ENCODE assay signal across 1 cellular context in the genomic region with DNA sequence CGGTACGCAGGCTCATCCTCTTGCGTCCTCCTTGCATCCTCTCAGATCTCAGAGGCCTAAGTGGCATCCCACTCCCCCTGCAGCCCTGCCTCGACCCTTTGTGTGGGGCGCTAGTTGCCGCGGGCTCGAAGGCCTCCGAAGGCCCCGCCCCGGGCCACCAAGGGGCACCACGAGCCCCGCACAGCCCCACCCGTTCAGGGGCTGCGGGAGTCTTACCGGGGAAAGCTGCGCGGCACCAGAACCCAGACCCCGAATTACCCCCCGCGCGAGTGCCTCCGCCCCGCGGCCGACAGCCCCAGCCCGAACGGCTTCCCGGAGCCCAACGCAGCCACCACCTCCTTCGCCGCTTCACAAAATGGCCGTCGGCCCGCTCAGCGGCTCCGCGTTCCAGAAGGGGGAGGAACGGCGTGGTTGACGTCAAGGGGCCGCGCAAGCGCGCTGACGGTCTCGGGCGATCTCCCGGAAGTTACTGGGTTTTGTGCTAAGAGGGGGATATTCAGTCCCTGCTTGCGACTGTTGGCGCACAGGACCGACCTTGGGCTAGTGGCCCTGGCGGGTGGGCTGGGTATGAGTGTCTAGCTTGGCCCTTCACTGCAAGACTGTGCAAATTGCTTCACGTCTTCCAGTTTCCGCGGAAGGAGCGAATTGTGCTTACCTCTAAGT.
TF ChIP-seq lines count a peak whose summit lies in the region.

A gene (minus strand): TSS at position 357 of the 663 bp plus-strand sequence. CDS start 31,977 bp downstream, outside the sequence.
A gene with protein sequence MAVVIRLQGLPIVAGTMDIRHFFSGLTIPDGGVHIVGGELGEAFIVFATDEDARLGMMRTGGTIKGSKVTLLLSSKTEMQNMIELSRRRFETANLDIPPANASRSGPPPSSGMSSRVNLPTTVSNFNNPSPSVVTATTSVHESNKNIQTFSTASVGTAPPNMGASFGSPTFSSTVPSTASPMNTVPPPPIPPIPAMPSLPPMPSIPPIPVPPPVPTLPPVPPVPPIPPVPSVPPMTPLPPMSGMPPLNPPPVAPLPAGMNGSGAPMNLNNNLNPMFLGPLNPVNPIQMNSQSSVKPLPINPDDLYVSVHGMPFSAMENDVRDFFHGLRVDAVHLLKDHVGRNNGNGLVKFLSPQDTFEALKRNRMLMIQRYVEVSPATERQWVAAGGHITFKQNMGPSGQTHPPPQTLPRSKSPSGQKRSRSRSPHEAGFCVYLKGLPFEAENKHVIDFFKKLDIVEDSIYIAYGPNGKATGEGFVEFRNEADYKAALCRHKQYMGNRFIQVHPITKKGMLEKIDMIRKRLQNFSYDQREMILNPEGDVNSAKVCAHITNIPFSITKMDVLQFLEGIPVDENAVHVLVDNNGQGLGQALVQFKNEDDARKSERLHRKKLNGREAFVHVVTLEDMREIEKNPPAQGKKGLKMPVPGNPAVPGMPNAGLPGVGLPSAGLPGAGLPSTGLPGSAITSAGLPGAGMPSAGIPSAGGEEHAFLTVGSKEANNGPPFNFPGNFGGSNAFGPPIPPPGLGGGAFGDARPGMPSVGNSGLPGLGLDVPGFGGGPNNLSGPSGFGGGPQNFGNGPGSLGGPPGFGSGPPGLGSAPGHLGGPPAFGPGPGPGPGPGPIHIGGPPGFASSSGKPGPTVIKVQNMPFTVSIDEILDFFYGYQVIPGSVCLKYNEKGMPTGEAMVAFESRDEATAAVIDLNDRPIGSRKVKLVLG (minus strand): TSS at position 357 of the 663 bp plus-strand sequence. CDS start 9,578 bp downstream, outside the sequence.

TF ChIP-seq in K562, 482 proteins besides CTCF, POLR2A, EP300 and RAD21 (continued from another document and continues in another):
- TF ChIP-seq FOSL1 (tag; conservative IDR thresholded peaks at IDR 0.05) (0 out of 2 replicates have a peak, but pooled peaks have one; percentile 28), TARDBP (IDR thresholded peaks at IDR 0.05) (no peak), NCOA2 (IDR thresholded peaks at IDR 0.05; ENCODE audit: partially characterized antibody in 2 of 2) (no peak), LARP7 (IDR thresholded peaks at IDR 0.05) (no peak), CHD1 (IDR thresholded peaks at IDR 0.05; ENCODE audit: low read length) (peak; percentile 14), ETV5 (CRISPR knock-in tag; IDR thresholded peaks at IDR 0.05; ENCODE audit: low read depth) (peak; percentile 30), RBM22 (IDR thresholded peaks at IDR 0.05; ENCODE audit: low read depth, low read length, poor library complexity, severe bottlenecking) (peak; percentile 85), CTBP1 (IDR thresholded peaks at IDR 0.05; ENCODE audit: borderline replicate concordance) (no peak; the same call in 1 of the 2 replicates), LCOR (CRISPR knock-in tag; IDR thresholded peaks at IDR 0.05) (peak; percentile 79), HIVEP1 (CRISPR knock-in tag; IDR thresholded peaks at IDR 0.05) (no peak), ZZZ3 (IDR thresholded peaks at IDR 0.05) (no peak), HEY1 (CRISPR knock-in tag; IDR thresholded peaks at IDR 0.05; ENCODE audit: borderline replicate concordance) (no peak)
- TF ChIP-seq, protein P1, sequence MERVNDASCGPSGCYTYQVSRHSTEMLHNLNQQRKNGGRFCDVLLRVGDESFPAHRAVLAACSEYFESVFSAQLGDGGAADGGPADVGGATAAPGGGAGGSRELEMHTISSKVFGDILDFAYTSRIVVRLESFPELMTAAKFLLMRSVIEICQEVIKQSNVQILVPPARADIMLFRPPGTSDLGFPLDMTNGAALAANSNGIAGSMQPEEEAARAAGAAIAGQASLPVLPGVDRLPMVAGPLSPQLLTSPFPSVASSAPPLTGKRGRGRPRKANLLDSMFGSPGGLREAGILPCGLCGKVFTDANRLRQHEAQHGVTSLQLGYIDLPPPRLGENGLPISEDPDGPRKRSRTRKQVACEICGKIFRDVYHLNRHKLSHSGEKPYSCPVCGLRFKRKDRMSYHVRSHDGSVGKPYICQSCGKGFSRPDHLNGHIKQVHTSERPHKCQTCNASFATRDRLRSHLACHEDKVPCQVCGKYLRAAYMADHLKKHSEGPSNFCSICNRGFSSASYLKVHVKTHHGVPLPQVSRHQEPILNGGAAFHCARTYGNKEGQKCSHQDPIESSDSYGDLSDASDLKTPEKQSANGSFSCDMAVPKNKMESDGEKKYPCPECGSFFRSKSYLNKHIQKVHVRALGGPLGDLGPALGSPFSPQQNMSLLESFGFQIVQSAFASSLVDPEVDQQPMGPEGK (CRISPR knock-in tag; IDR thresholded peaks at IDR 0.05; ENCODE audit: borderline replicate concordance): no peak; the same call in 1 of the 2 replicates
- TF ChIP-seq, protein P2, sequence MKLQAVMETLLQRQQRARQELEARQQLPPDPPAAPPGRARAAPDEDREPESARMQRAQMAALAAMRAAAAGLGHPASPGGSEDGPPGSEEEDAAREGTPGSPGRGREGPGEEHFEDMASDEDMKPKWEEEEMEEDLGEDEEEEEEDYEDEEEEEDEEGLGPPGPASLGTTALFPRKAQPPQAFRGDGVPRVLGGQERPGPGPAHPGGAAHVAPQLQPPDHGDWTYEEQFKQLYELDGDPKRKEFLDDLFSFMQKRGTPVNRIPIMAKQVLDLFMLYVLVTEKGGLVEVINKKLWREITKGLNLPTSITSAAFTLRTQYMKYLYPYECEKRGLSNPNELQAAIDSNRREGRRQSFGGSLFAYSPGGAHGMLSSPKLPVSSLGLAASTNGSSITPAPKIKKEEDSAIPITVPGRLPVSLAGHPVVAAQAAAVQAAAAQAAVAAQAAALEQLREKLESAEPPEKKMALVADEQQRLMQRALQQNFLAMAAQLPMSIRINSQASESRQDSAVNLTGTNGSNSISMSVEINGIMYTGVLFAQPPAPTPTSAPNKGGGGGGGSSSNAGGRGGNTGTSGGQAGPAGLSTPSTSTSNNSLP (IDR thresholded peaks at IDR 0.05; ENCODE audit: borderline replicate concordance, low read depth, low read length): no peak
- TF ChIP-seq, protein P3, sequence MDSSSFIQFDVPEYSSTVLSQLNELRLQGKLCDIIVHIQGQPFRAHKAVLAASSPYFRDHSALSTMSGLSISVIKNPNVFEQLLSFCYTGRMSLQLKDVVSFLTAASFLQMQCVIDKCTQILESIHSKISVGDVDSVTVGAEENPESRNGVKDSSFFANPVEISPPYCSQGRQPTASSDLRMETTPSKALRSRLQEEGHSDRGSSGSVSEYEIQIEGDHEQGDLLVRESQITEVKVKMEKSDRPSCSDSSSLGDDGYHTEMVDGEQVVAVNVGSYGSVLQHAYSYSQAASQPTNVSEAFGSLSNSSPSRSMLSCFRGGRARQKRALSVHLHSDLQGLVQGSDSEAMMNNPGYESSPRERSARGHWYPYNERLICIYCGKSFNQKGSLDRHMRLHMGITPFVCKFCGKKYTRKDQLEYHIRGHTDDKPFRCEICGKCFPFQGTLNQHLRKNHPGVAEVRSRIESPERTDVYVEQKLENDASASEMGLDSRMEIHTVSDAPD (CRISPR knock-in tag; IDR thresholded peaks at IDR 0.05): no peak
- TF ChIP-seq, protein P4, sequence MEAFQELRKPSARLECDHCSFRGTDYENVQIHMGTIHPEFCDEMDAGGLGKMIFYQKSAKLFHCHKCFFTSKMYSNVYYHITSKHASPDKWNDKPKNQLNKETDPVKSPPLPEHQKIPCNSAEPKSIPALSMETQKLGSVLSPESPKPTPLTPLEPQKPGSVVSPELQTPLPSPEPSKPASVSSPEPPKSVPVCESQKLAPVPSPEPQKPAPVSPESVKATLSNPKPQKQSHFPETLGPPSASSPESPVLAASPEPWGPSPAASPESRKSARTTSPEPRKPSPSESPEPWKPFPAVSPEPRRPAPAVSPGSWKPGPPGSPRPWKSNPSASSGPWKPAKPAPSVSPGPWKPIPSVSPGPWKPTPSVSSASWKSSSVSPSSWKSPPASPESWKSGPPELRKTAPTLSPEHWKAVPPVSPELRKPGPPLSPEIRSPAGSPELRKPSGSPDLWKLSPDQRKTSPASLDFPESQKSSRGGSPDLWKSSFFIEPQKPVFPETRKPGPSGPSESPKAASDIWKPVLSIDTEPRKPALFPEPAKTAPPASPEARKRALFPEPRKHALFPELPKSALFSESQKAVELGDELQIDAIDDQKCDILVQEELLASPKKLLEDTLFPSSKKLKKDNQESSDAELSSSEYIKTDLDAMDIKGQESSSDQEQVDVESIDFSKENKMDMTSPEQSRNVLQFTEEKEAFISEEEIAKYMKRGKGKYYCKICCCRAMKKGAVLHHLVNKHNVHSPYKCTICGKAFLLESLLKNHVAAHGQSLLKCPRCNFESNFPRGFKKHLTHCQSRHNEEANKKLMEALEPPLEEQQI (IDR thresholded peaks at IDR 0.05): no peak; the same call in 1 of the 2 replicates
- TF ChIP-seq, protein P5, sequence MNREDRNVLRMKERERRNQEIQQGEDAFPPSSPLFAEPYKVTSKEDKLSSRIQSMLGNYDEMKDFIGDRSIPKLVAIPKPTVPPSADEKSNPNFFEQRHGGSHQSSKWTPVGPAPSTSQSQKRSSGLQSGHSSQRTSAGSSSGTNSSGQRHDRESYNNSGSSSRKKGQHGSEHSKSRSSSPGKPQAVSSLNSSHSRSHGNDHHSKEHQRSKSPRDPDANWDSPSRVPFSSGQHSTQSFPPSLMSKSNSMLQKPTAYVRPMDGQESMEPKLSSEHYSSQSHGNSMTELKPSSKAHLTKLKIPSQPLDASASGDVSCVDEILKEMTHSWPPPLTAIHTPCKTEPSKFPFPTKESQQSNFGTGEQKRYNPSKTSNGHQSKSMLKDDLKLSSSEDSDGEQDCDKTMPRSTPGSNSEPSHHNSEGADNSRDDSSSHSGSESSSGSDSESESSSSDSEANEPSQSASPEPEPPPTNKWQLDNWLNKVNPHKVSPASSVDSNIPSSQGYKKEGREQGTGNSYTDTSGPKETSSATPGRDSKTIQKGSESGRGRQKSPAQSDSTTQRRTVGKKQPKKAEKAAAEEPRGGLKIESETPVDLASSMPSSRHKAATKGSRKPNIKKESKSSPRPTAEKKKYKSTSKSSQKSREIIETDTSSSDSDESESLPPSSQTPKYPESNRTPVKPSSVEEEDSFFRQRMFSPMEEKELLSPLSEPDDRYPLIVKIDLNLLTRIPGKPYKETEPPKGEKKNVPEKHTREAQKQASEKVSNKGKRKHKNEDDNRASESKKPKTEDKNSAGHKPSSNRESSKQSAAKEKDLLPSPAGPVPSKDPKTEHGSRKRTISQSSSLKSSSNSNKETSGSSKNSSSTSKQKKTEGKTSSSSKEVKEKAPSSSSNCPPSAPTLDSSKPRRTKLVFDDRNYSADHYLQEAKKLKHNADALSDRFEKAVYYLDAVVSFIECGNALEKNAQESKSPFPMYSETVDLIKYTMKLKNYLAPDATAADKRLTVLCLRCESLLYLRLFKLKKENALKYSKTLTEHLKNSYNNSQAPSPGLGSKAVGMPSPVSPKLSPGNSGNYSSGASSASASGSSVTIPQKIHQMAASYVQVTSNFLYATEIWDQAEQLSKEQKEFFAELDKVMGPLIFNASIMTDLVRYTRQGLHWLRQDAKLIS (CRISPR knock-in tag; IDR thresholded peaks at IDR 0.05): peak; percentile 81
- TF ChIP-seq, protein P6, sequence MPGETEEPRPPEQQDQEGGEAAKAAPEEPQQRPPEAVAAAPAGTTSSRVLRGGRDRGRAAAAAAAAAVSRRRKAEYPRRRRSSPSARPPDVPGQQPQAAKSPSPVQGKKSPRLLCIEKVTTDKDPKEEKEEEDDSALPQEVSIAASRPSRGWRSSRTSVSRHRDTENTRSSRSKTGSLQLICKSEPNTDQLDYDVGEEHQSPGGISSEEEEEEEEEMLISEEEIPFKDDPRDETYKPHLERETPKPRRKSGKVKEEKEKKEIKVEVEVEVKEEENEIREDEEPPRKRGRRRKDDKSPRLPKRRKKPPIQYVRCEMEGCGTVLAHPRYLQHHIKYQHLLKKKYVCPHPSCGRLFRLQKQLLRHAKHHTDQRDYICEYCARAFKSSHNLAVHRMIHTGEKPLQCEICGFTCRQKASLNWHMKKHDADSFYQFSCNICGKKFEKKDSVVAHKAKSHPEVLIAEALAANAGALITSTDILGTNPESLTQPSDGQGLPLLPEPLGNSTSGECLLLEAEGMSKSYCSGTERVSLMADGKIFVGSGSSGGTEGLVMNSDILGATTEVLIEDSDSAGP (CRISPR knock-in tag; IDR thresholded peaks at IDR 0.05): 0 out of 2 replicates have a peak, but pooled peaks have one; percentile 21
- TF ChIP-seq, protein P7, sequence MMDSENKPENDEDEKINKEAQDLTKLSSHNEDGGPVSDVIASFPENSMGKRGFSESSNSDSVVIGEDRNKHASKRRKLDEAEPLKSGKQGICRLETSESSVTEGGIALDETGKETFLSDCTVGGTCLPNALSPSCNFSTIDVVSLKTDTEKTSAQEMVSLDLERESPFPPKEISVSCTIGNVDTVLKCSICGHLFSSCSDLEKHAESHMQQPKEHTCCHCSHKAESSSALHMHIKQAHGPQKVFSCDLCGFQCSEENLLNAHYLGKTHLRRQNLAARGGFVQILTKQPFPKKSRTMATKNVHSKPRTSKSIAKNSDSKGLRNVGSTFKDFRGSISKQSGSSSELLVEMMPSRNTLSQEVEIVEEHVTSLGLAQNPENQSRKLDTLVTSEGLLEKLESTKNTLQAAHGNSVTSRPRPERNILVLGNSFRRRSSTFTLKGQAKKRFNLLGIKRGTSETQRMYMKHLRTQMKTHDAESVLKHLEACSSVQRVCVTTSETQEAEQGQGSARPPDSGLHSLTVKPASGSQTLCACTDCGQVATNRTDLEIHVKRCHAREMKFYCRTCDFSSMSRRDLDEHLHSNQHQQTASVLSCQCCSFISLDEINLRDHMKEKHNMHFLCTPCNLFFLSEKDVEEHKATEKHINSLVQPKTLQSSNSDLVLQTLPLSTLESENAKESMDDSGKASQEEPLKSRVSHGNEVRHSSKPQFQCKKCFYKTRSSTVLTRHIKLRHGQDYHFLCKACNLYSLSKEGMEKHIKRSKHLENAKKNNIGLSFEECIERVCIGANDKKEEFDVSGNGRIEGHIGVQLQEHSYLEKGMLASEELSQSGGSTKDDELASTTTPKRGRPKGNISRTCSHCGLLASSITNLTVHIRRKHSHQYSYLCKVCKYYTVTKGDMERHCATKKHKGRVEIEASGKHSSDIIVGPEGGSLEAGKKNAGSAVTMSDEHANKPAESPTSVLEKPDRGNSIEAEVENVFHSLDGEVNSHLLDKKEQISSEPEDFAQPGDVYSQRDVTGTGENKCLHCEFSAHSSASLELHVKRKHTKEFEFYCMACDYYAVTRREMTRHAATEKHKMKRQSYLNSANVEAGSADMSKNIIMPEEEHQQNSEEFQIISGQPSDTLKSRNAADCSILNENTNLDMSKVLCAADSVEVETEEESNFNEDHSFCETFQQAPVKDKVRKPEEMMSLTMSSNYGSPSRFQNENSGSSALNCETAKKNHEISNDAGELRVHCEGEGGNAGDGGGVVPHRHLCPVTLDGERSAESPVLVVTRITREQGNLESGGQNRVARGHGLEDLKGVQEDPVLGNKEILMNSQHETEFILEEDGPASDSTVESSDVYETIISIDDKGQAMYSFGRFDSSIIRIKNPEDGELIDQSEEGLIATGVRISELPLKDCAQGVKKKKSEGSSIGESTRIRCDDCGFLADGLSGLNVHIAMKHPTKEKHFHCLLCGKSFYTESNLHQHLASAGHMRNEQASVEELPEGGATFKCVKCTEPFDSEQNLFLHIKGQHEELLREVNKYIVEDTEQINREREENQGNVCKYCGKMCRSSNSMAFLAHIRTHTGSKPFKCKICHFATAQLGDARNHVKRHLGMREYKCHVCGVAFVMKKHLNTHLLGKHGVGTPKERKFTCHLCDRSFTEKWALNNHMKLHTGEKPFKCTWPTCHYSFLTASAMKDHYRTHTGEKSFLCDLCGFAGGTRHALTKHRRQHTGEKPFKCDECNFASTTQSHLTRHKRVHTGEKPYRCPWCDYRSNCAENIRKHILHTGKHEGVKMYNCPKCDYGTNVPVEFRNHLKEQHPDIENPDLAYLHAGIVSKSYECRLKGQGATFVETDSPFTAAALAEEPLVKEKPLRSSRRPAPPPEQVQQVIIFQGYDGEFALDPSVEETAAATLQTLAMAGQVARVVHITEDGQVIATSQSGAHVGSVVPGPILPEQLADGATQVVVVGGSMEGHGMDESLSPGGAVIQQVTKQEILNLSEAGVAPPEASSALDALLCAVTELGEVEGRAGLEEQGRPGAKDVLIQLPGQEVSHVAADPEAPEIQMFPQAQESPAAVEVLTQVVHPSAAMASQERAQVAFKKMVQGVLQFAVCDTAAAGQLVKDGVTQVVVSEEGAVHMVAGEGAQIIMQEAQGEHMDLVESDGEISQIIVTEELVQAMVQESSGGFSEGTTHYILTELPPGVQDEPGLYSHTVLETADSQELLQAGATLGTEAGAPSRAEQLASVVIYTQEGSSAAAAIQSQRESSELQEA (IDR thresholded peaks at IDR 0.05; ENCODE audit: low read depth): no peak
